ENCODE assay signal across 32 cellular contexts in genomic region chr13:73368608-73369007, GRCh38.
DNase-seq lines count a peak whose midpoint lies in the region; ATAC-seq, FAIRE-seq and TF ChIP-seq lines count a peak whose summit lies in the region.
"Had no signal": no experiment of that assay in that cellular context is flagged by ENCODE, and none has a peak within 500 bp of the region (broad histone marks: within the 10 kb centered on the region; RNA-seq: fewer than 3 reads in every experiment).

No MANE protein-coding gene starts in this region.

- no peak overlapping the region for H3K4me3 ChIP-seq in A549
- H3K4me3 ChIP-seq in PC-9, result peak overlapping the region; percentile 10; the same call in 1 of the 2 replicates
- no peak overlapping the region for H3K4me3 ChIP-seq in esophagus squamous epithelium
- H3K4me3 ChIP-seq in trophoblast cell (ENCODE audit: low read depth, low read length), result no peak overlapping the region
- H3K4me3 ChIP-seq in CD8-positive, alpha-beta T cell (ENCODE audit: low read depth, low read length), result no peak overlapping the region
- H3K4me3 ChIP-seq: adrenal gland had no signal

- no peak overlapping the region for H3K9ac ChIP-seq in trophoblast cell (ENCODE audit: low read length)

- CTCF ChIA-PET in A549 (lab: Yijun Ruan, JAX) (interaction anchor here (0.6 kb wide), 2 partner anchors 274 to 392 kb away, joined by 3 to 4 read pairs; no protein-coding TSS in a partner anchor), PC-9 (lab: Charles Lee) (interaction anchor here (0.6 kb wide), 1 partner anchor 65 kb away, joined by 4 read pairs; no protein-coding TSS in a partner anchor)
- CTCF ChIA-PET in CD8-positive, alpha-beta T cell (lab: Charles Lee), result no interaction called here

- no peak overlapping the region for H3K4me3 Mint-ChIP-seq in CD8-positive, alpha-beta T cell
- H3K4me3 Mint-ChIP-seq: activated CD4-positive, alpha-beta memory T cell treated with anti-CD3 and anti-CD28 coated beads, Interleukin-2, amount 10 ng/mL, durations not matched to agents 7 days and 5 days; activated T-helper 1 cell treated with anti-CD3 and anti-CD28 coated beads, Interleukin-12 subunit alpha, Interleukin-12 subunit beta, Interleukin-2, Interleukin-4 antibody, amounts not matched to agents 30 ng/mL and 10 ng/mL and 1 ng/mL, durations not matched to agents 14 hours and 24 hours and 36 hours; CD4-positive, alpha-beta T cell; naive B cell; stimulated activated effector memory CD8-positive, alpha-beta T cell treated with anti-CD3 and anti-CD28 coated beads, Interleukin-12 subunit alpha, Interleukin-12 subunit beta, amount 100 ng/mL, for 72 hours; T-helper 2 cell treated with Interferon-gamma antibody and Interleukin-4, amounts not matched to agents 5 μg/mL and 100 μg/mL, for 36 hours had no signal

- no peaks in the 10 kb centered on the region for H4K20me1 ChIP-seq in PC-9 (ENCODE audit: insufficient read depth)

- peak overlapping the region; percentile 62 for H3K4me2 ChIP-seq in A549
- H3K4me2 ChIP-seq in PC-9, result peak overlapping the region; percentile 61
- H3K4me2 ChIP-seq in trophoblast cell (ENCODE audit: low read length), result no peak overlapping the region

- TF ChIP-seq POLR2A in A549 (IDR thresholded peaks at IDR 0.05; ENCODE audit: low read length), result no peak
- TF ChIP-seq POLR2A in esophagus squamous epithelium (IDR thresholded peaks at IDR 0.05), result peak in 1 of 4 donors; percentile 8

- no peak overlapping the region for H2BK5ac ChIP-seq in trophoblast cell (ENCODE audit: low read depth, low read length, poor library complexity)

- no peak overlapping the region for H3K4ac ChIP-seq in trophoblast cell (ENCODE audit: low read depth, low read length)

- no peak overlapping the region for H4K91ac ChIP-seq in trophoblast cell (ENCODE audit: low read depth, low read length)

- H3K79me2 ChIP-seq in PC-9 (ENCODE audit: low read depth) (no peaks in the 10 kb centered on the region), trophoblast cell (ENCODE audit: control insufficient read depth, insufficient read depth, low read length, poor library complexity) (no peaks in the 10 kb centered on the region)

- H4K8ac ChIP-seq in trophoblast cell (ENCODE audit: low read depth, low read length), result no peak overlapping the region

- no peaks in the 10 kb centered on the region for H3K36me3 Mint-ChIP-seq in CD8-positive, alpha-beta T cell
- H3K36me3 Mint-ChIP-seq: naive B cell; stimulated activated effector memory CD8-positive, alpha-beta T cell treated with anti-CD3 and anti-CD28 coated beads, Interleukin-12 subunit alpha, Interleukin-12 subunit beta, amount 100 ng/mL, for 72 hours had no signal

- H3K9me3 ChIP-seq in A549 (no peaks in the 10 kb centered on the region), PC-9 (ENCODE audit: insufficient read depth, low read depth) (peaks cover 25% of the 10 kb centered on the region; the same call in 1 of the 2 replicates), esophagus squamous epithelium (no peaks in the 10 kb centered on the region), trophoblast cell (ENCODE audit: insufficient read depth, low read depth, low read length) (no peaks in the 10 kb centered on the region)
- no peaks in the 10 kb centered on the region for H3K9me3 ChIP-seq in CD8-positive, alpha-beta T cell (ENCODE audit: low read length)
- H3K9me3 ChIP-seq: adrenal gland, neutrophil had no signal

- no peak overlapping the region for H4K12ac ChIP-seq in trophoblast cell (ENCODE audit: low read depth, low read length)

- WGBS in A549 (ENCODE audit: missing lambda C conversion rate), result 50% methylated on average over 5 of the region's 5 CpGs
- 48 to 52% methylated on average over 5 of the region's 5 CpGs for WGBS in esophagus squamous epithelium, 2 donors
- WGBS in trophoblast cell (ENCODE audit: extremely low coverage, insufficient coverage, insufficient read length), result no CpG with 5 or more reads among the region's 5 CpGs

- no TSS peak for BruUV-seq in PC-9 (replicated peaks; lab: Mats Ljungman, UMichigan)

- H3K4me1 Mint-ChIP-seq in CD8-positive, alpha-beta T cell (ENCODE audit: low read depth), result no peaks in the 10 kb centered on the region
- H3K4me1 Mint-ChIP-seq: activated CD4-positive, alpha-beta memory T cell treated with anti-CD3 and anti-CD28 coated beads, Interleukin-2, amount 10 ng/mL, durations not matched to agents 7 days and 5 days; naive B cell; stimulated activated effector memory CD8-positive, alpha-beta T cell treated with anti-CD3 and anti-CD28 coated beads, Interleukin-12 subunit alpha, Interleukin-12 subunit beta, amount 100 ng/mL, for 72 hours had no signal

- intact Hi-C loops in PC-9 (cut with micrococcal nuclease; ENCODE audit: unreplicated experiment), result loop anchor here (2.0 kb wide), 1 partner anchor 60 kb away; no protein-coding TSS in a partner anchor
- intact Hi-C loops in esophagus squamous epithelium (cut with DNase I), result no loop called here
- intact Hi-C loops in CD8-positive, alpha-beta T cell (cut with DNase I, micrococcal nuclease), result no loop called here

- H3K36me3 ChIP-seq in PC-9 (ENCODE audit: low read depth), result no peaks in the 10 kb centered on the region; the same call in 1 of the 2 replicates
- no peaks in the 10 kb centered on the region for H3K36me3 ChIP-seq in esophagus squamous epithelium
- no peaks in the 10 kb centered on the region for H3K36me3 ChIP-seq in trophoblast cell (ENCODE audit: control insufficient read depth in 1 of 2, insufficient read depth in 2 of 2, low read length in 2 of 2)
- no peaks in the 10 kb centered on the region for H3K36me3 ChIP-seq in CD8-positive, alpha-beta T cell (ENCODE audit: insufficient read depth, low read length)
- H3K36me3 ChIP-seq: adrenal gland, neutrophil had no signal

- H3K79me1 ChIP-seq in trophoblast cell (ENCODE audit: low read length), result no peaks in the 10 kb centered on the region

- TF ChIP-seq RAD21 in A549 (conservative IDR thresholded peaks at IDR 0.05 in 1 of 2, IDR thresholded peaks at IDR 0.05 in 1 of 2), result no peak

- H3K14ac ChIP-seq in trophoblast cell (ENCODE audit: low read length), result no peak overlapping the region

- TF ChIP-seq CTCF in A549 (IDR thresholded peaks at IDR 0.05), result no peak
- no peak for TF ChIP-seq CTCF in PC-9 (conservative IDR thresholded peaks at IDR 0.05)
- TF ChIP-seq CTCF in esophagus squamous epithelium (IDR thresholded peaks at IDR 0.05), result no peak
- TF ChIP-seq CTCF in CD8-positive, alpha-beta T cell (IDR thresholded peaks at IDR 0.05), result no peak

- H3K4me1 ChIP-seq in A549 (peaks cover 42% of the 10 kb centered on the region), PC-9 (replicated peaks; ENCODE audit: insufficient read depth) (peaks cover 52% of the 10 kb centered on the region), esophagus squamous epithelium (peaks cover 8 to 86% (median 20%) of the 10 kb centered on the region in 3 donors), trophoblast cell (ENCODE audit: control insufficient read depth in 1 of 2, insufficient read depth in 2 of 2, low read length in 2 of 2) (peaks cover 0 to 2% of the 10 kb centered on the region in 2 experiments)
- no peaks in the 10 kb centered on the region for H3K4me1 ChIP-seq in CD8-positive, alpha-beta T cell (ENCODE audit: insufficient read depth, low read length)
- H3K4me1 ChIP-seq: adrenal gland had no signal

- H3K27me3 ChIP-seq in PC-9 (ENCODE audit: insufficient read depth, low read depth) (no peaks in the 10 kb centered on the region), esophagus squamous epithelium (no peaks in the 10 kb centered on the region), trophoblast cell (ENCODE audit: insufficient read depth, low read length) (no peaks in the 10 kb centered on the region)
- H3K27me3 ChIP-seq in CD8-positive, alpha-beta T cell (ENCODE audit: insufficient read depth, low read length), result no peaks in the 10 kb centered on the region
- H3K27me3 ChIP-seq: adrenal gland, neutrophil had no signal

- POLR2A ChIA-PET in A549 (lab: Yijun Ruan, JAX), result no interaction called here
- POLR2A ChIA-PET in PC-9 (lab: Charles Lee; ENCODE audit: unreplicated experiment), result interaction anchor here (0.7 kb wide), 1 partner anchor 47 kb away, joined by 3 read pairs; no protein-coding TSS in a partner anchor
- POLR2A ChIA-PET in CD8-positive, alpha-beta T cell (lab: Charles Lee), result no interaction called here

- H2BK12ac ChIP-seq in trophoblast cell (ENCODE audit: low read length), result no peak overlapping the region

- H3K9me2 ChIP-seq in PC-9 (ENCODE audit: insufficient read depth), result no peaks in the 10 kb centered on the region

- FAIRE-seq in A549 (lab: Jason Lieb, UNC), result no peak
- FAIRE-seq: A204.1, endometrium had no signal

- H2AFZ ChIP-seq in PC-9, result no peak overlapping the region
- H2AFZ ChIP-seq in trophoblast cell (ENCODE audit: insufficient read depth, low read length, poor library complexity), result no peak overlapping the region

- no peak for ATAC-seq in A549
- ATAC-seq in CD8-positive, alpha-beta T cell, result no peak
- ATAC-seq: stimulated activated effector memory CD8-positive, alpha-beta T cell treated with anti-CD3 and anti-CD28 coated beads, Interleukin-12 subunit alpha, Interleukin-12 subunit beta, amount 100 ng/mL, for 72 hours had no signal

- peak in 1 of 2 experiments; percentile 11 for DNase-seq in A549 (ENCODE audit: low read depth in 1 of 2, low spot score in 1 of 2)
- DNase-seq in PC-9, result peak; percentile 17 to 96
- DNase-seq in esophagus squamous epithelium (lab: John Stamatoyannopoulos, UW), result no peak
- DNase-seq in trophoblast cell, result peak; percentile 88 to 92
- DNase-seq in CD8-positive, alpha-beta T cell, result no peak
- DNase-seq in effector CD4-positive, alpha-beta T cell, result no peak
- no peak for DNase-seq in T-helper 1 cell
- no peak for DNase-seq in T1000 (lab: John Stamatoyannopoulos, UW)
- DNase-seq: activated CD4-positive, alpha-beta memory T cell treated with anti-CD3 and anti-CD28 coated beads, Interleukin-2, amount 10 ng/mL, durations not matched to agents 7 days and 5 days; activated CD4-positive, alpha-beta T cell treated with anti-CD3 and anti-CD28 coated beads for 1 hour; activated CD8-positive, alpha-beta memory T cell treated with anti-CD3 and anti-CD28 coated beads, Interleukin-2, amount 50 U/mL, for 48 hours; activated naive CD4-positive, alpha-beta T cell treated with Interleukin-2 at 50 U/mL for 16 hours; adrenal gland; AML-193; CD4-positive, alpha-beta T cell; cerebellar nuclear complex; H7; KG1; naive B cell; NCI-H2029 treated with DMSO at 0.1 percent for 48 hours; NCI-H226; NCI-H526 treated with DMSO at 0.1 percent for 48 hours; NK-92 treated with Interleukin-12 subunit alpha and Interleukin-12 subunit beta, amount 100 ng/mL, for 24 hours; SHP77; stimulated activated CD4-positive, alpha-beta T cell treated with anti-CD3 and anti-CD28 coated beads, Interleukin-15, amount 100 ng/mL, for 24 hours; stimulated activated CD4-positive, alpha-beta T cell treated with anti-CD3 and anti-CD28 coated beads, Interleukin-4, amount 100 ng/mL, for 4 hours had no signal

- H3K27ac Mint-ChIP-seq in CD8-positive, alpha-beta T cell, result no peak overlapping the region
- H3K27ac Mint-ChIP-seq: activated CD4-positive, alpha-beta memory T cell treated with anti-CD3 and anti-CD28 coated beads, Interleukin-2, amount 10 ng/mL, durations not matched to agents 7 days and 5 days; activated T-helper 1 cell treated with anti-CD3 and anti-CD28 coated beads, Interleukin-12 subunit alpha, Interleukin-12 subunit beta, Interleukin-2, Interleukin-4 antibody, amounts not matched to agents 30 ng/mL and 10 ng/mL and 1 ng/mL, durations not matched to agents 14 hours and 24 hours and 36 hours; CD4-positive, alpha-beta T cell; naive B cell; stimulated activated effector memory CD8-positive, alpha-beta T cell treated with anti-CD3 and anti-CD28 coated beads, Interleukin-12 subunit alpha, Interleukin-12 subunit beta, amount 100 ng/mL, for 72 hours; T-helper 2 cell treated with Interferon-gamma antibody and Interleukin-4, amounts not matched to agents 5 μg/mL and 100 μg/mL, for 36 hours had no signal

- H2AK5ac ChIP-seq in trophoblast cell (ENCODE audit: low read length), result no peak overlapping the region

- no peak overlapping the region; a peak in 1 of 6 replicates for H3K27ac ChIP-seq in A549
- peak overlapping the region; percentile 96 for H3K27ac ChIP-seq in PC-9
- H3K27ac ChIP-seq in esophagus squamous epithelium, result peak overlapping the region; percentile 24 to 88 (median 86)
- no peak overlapping the region for H3K27ac ChIP-seq in trophoblast cell (ENCODE audit: low read depth, low read length)
- no peak overlapping the region for H3K27ac ChIP-seq in CD8-positive, alpha-beta T cell (ENCODE audit: low read depth, low read length)
- H3K27ac ChIP-seq: adrenal gland, neutrophil had no signal

- H2BK120ac ChIP-seq in trophoblast cell (ENCODE audit: insufficient read depth, low read length, poor library complexity), result no peak overlapping the region

- H3F3A ChIP-seq in PC-9 (ENCODE audit: insufficient read depth, low read depth), result peaks cover 30% of the 10 kb centered on the region

- TF ChIP-seq EP300 in A549 (IDR thresholded peaks at IDR 0.05), result no peak

- H3K23ac ChIP-seq in trophoblast cell (ENCODE audit: low read length), result no peak overlapping the region

- H3K27me3 Mint-ChIP-seq in CD8-positive, alpha-beta T cell (ENCODE audit: low read depth), result peaks cover 2% of the 10 kb centered on the region
- H3K27me3 Mint-ChIP-seq: CD4-positive, alpha-beta T cell had no signal

- H3K9me3 Mint-ChIP-seq in CD8-positive, alpha-beta T cell, result no peaks in the 10 kb centered on the region
- H3K9me3 Mint-ChIP-seq: activated CD4-positive, alpha-beta memory T cell treated with anti-CD3 and anti-CD28 coated beads, Interleukin-2, amount 10 ng/mL, durations not matched to agents 7 days and 5 days; CD4-positive, alpha-beta T cell; stimulated activated effector memory CD8-positive, alpha-beta T cell treated with anti-CD3 and anti-CD28 coated beads, Interleukin-12 subunit alpha, Interleukin-12 subunit beta, amount 100 ng/mL, for 72 hours; T-helper 2 cell treated with Interferon-gamma antibody and Interleukin-4, amounts not matched to agents 5 μg/mL and 100 μg/mL, for 36 hours had no signal

- H3K18ac ChIP-seq in trophoblast cell (ENCODE audit: low read length), result no peak overlapping the region

Comparison
In these comparisons a context has a peak if more than half of its experiments do, and no peak if none do; other contexts are left out.
1. DNase-seq: peak in PC-9 (2 of 2) and trophoblast cell (2 of 2); none in esophagus squamous epithelium (single experiment), CD8-positive, alpha-beta T cell (0 of 7), effector CD4-positive, alpha-beta T cell (single experiment), T-helper 1 cell (0 of 5) and T1000 (single experiment).
2. H3K27ac ChIP-seq: peak in PC-9 (single experiment) and esophagus squamous epithelium (4 of 4); none in A549 (0 of 2), trophoblast cell (single experiment) and CD8-positive, alpha-beta T cell (single experiment).